8 cellular contexts compared by ENCODE assay signal in the genomic region with DNA sequence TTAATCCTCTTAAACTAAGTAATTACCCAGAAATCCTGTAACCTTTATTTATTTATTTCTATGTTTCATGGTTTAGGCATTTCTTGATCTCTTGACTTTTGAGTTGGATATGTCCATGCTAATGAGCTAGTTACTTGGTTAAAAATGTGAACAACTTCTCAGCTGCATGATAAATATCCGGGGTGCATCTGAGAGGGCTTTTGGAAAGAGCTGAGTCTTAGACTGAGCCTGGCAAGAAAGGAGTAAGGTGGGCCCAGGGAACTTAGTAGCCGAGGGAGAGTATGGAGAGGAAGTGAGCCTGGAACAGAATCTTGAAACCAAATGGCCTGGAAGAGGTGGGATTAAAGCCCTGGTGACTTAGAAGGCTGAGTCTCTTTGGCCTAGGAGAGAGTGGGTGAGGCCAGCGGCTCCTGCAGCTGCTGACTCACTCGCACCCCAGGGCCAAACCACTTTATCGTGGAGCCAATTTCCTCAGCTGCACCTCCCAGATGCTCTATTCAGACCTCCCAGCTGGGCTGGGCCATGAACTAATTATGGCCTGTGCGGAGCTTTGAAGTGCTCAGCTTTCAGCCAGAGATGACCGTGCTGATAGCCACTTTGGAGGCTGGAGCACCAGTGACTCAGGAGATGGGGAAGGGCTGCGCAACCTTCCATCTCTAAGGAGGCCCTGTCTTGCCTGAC. TPM values are rescaled to one million over a fixed set of nuclear protein-coding genes. Genes with fewer than 3 reads are reported as not detected.
DNase-seq lines count a peak whose midpoint lies in the region; ATAC-seq lines count a peak whose summit lies in the region.

No MANE protein-coding gene starts in this region.

- intact Hi-C loops in left ventricle myocardium superior (cut with micrococcal nuclease) = no loop called here

- H3K9me3 Mint-ChIP-seq in activated T-cell treated with anti-CD3 and anti-CD28 coated beads, Interleukin-2, amount 50 U/mL, for 4 hours = peaks cover 7% of the 10 kb centered on the region

- H3K4me1 Mint-ChIP-seq in activated T-cell treated with anti-CD3 and anti-CD28 coated beads, Interleukin-2, amount 50 U/mL, for 4 hours (ENCODE audit: low read depth) = no peaks in the 10 kb centered on the region

- H3K36me3 Mint-ChIP-seq in activated T-cell treated with anti-CD3 and anti-CD28 coated beads, Interleukin-2, amount 50 U/mL, for 4 hours (ENCODE audit: insufficient read depth) = no peaks in the 10 kb centered on the region

- H3K9me3 ChIP-seq in SJCRH30 (replicated peaks) = no peaks in the 10 kb centered on the region

- H3K4me3 Mint-ChIP-seq in activated T-cell treated with anti-CD3 and anti-CD28 coated beads, Interleukin-2, amount 50 U/mL, for 4 hours = no peak overlapping the region

- DNase-seq in HPDE6-E6E7 (ENCODE audit: extremely low spot score) = peak; percentile 69
- peak; percentile 17 to 26 for DNase-seq in SJCRH30
- peak; percentile 46 for DNase-seq in left ventricle myocardium superior
- DNase-seq in activated T-cell treated with anti-CD3 and anti-CD28 coated beads, Interleukin-2, amount 50 U/mL, for 4 hours = no peak
- no peak for DNase-seq in stimulated activated naive CD4-positive, alpha-beta T cell treated with Interleukin-2 at 50 U/mL for 16 hours (lab: John Stamatoyannopoulos, UW)

- peak; percentile 97 for ATAC-seq in left ventricle myocardium superior
- ATAC-seq in activated T-cell treated with anti-CD3 and anti-CD28 coated beads, Interleukin-2, amount 50 U/mL, for 4 hours = no peak
- no peak for ATAC-seq in HG02588 (IDR thresholded peaks at IDR 0.05; ENCODE audit: unreplicated experiment)
- ATAC-seq in GM21737 (IDR thresholded peaks at IDR 0.05; ENCODE audit: unreplicated experiment) = no peak

- H3K27me3 Mint-ChIP-seq in activated T-cell treated with anti-CD3 and anti-CD28 coated beads, Interleukin-2, amount 50 U/mL, for 4 hours (ENCODE audit: low read depth) = peaks cover 8% of the 10 kb centered on the region

- H3K27me3 ChIP-seq in ACC112 (ENCODE audit: insufficient read depth, low read length) (no peaks in the 10 kb centered on the region), SJCRH30 (no peaks in the 10 kb centered on the region)

- H3K27ac ChIP-seq in ACC112 (ENCODE audit: low read depth, low read length) (peak overlapping the region; percentile 97), SJCRH30 (no peak overlapping the region)

- H2AFZ ChIP-seq in ACC112 (ENCODE audit: low read length, unreplicated experiment) = peak overlapping the region; percentile 81

- H3K4me1 ChIP-seq in ACC112 (ENCODE audit: control insufficient read depth, insufficient read depth, low read length, unreplicated experiment) = peaks cover 17% of the 10 kb centered on the region
- no peaks in the 10 kb centered on the region for H3K4me1 ChIP-seq in SJCRH30

- H3K36me3 ChIP-seq in ACC112 (ENCODE audit: insufficient read depth, low read length) (no peaks in the 10 kb centered on the region), SJCRH30 (no peaks in the 10 kb centered on the region)

- H3K79me2 ChIP-seq in ACC112 (ENCODE audit: control insufficient read depth, insufficient read depth, low read length, unreplicated experiment) = no peaks in the 10 kb centered on the region

- H3K4me3 ChIP-seq in ACC112 (ENCODE audit: low read depth, low read length) (no peak overlapping the region), SJCRH30 (no peak overlapping the region)

RNA-seq across cellular contexts. Expression of gene TGM3, which starts 19.1 kb away (rescaled TPM):
- not detected in 2 replicates for total RNA-seq in SJCRH30 (2014; rRNA removed; shearing (Covaris generic))
- not detected for total RNA-seq in left ventricle myocardium superior
- total RNA-seq in activated T-cell treated with anti-CD3 and anti-CD28 coated beads, Interleukin-2, amount 50 U/mL, for 4 hours = under 1 TPM in 1 of 3 donors, not detected in 2; 0.26 TPM

Comparison
In these comparisons a context has a peak if more than half of its experiments do, and no peak if none do; other contexts are left out.
1. DNase-seq: peak in HPDE6-E6E7 (single experiment), SJCRH30 (2 of 2) and left ventricle myocardium superior (single experiment); none in activated T-cell treated with anti-CD3 and anti-CD28 coated beads, Interleukin-2, amount 50 U/mL, for 4 hours (single experiment) and stimulated activated naive CD4-positive, alpha-beta T cell treated with Interleukin-2 at 50 U/mL for 16 hours (single experiment).